ENCODE assay signal across 8 cellular contexts in the genomic region with DNA sequence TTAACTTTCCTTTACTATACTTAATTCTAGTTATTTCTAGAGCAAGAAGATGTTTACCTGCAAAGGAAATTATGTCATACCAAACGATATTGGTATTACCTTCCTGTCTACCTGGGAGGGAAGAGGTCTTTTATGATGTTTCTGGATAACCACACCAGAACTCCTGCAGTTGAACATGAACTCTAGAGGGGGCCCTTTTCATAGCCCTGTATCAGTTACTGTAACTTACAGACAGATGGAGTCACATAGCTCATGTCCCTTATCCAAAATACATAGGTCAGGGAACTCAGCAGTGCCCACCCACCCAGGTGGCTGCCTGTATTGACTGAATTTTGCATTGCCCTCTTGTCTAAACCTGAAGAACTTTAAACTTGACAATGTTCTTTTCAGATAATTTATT. TPM values are rescaled to one million over a fixed set of nuclear protein-coding genes. Genes with fewer than 3 reads are reported as not detected.
DNase-seq lines count a peak whose midpoint lies in the region; ATAC-seq, FAIRE-seq and TF ChIP-seq lines count a peak whose summit lies in the region.
"Had no signal": no experiment of that assay in that cellular context is flagged by ENCODE, and none has a peak within 500 bp of the region (broad histone marks: within the 10 kb centered on the region; RNA-seq: fewer than 3 reads in every experiment).

No MANE protein-coding gene starts in this region.

- peaks cover 3% of the 10 kb centered on the region; the same call in 1 of the 2 replicates for H4K20me1 ChIP-seq in HepG2 (ENCODE audit: insufficient read depth, low read length)

- peaks cover 10% of the 10 kb centered on the region for H3K36me3 Mint-ChIP-seq in T-helper 17 cell (ENCODE audit: low read depth)

- TF ChIP-seq EP300 in HepG2 (IDR thresholded peaks at IDR 0.05; ENCODE audit: low read depth in 2 of 2, low read length in 2 of 2): no peak
- no peak for TF ChIP-seq EP300 in HepG2 (CRISPR knock-in tag; IDR thresholded peaks at IDR 0.05; ENCODE audit: borderline replicate concordance)

- H3K27me3 Mint-ChIP-seq in T-helper 17 cell: no peaks in the 10 kb centered on the region

- H3K36me3 ChIP-seq in HepG2 (replicated peaks in 1 of 2; ENCODE audit: control insufficient read depth in 1 of 2, insufficient read depth in 2 of 2, low read length in 2 of 2): peaks cover 21 to 54% of the 10 kb centered on the region in 2 experiments

- WGBS in HepG2 (ENCODE audit: low lambda C conversion rate): 78% methylated on average over 1 of the region's 1 CpG

- no peaks in the 10 kb centered on the region for H3K4me1 ChIP-seq in HepG2 (ENCODE audit: insufficient read depth, low read length)

- FAIRE-seq in HepG2 (lab: Jason Lieb, UNC): no peak

- H3K79me2 ChIP-seq in HepG2 (ENCODE audit: insufficient read depth, low read length): no peaks in the 10 kb centered on the region

- DNase-seq in DMS114 treated with DMSO at 0.1 percent for 48 hours (lab: John Stamatoyannopoulos, UW; ENCODE audit: unreplicated experiment) (peak; percentile 6), HT-29 (ENCODE audit: low spot score) (peak; percentile 46), T-helper 17 cell (no peak), HepG2 (ENCODE audit: low spot score) (peak; percentile 63), NCI-H526 treated with DMSO at 0.1 percent for 48 hours (lab: John Stamatoyannopoulos, UW) (no peak), middle frontal gyrus (ENCODE audit: extremely low spot score, low spot score) (no peak)
- DNase-seq in stimulated activated naive CD4-positive, alpha-beta T cell treated with Interleukin-2 at 50 U/mL for 16 hours (lab: John Stamatoyannopoulos, UW): no peak
- DNase-seq: T-helper 9 cell had no signal

- no peak overlapping the region for H3K27ac Mint-ChIP-seq in T-helper 17 cell

- H2AFZ ChIP-seq in HepG2 (ENCODE audit: low read length): no peak overlapping the region

- in situ Hi-C loops in HepG2 (cut with HindIII; ENCODE audit: extremely low pct_ligation_motif_present, low pct_unique_long_range_greater_than_20kb): no loop called here

- no TSS peak for BruUV-seq in HepG2 (replicated peaks; lab: Mats Ljungman, UMichigan)

- intact Hi-C loops in HepG2 (cut with micrococcal nuclease; ENCODE audit: unreplicated experiment): no loop called here

- no peak overlapping the region for H3K4me3 Mint-ChIP-seq in T-helper 17 cell

- H3K27ac ChIP-seq in HepG2 (ENCODE audit: extremely low read length, insufficient read depth, low read length): no peak overlapping the region

- CTCF ChIA-PET in HepG2 (lab: Yijun Ruan, JAX; ENCODE audit: low intra/inter-chr PET ratio, low total read pairs): interaction anchor here (1.5 kb wide), 1 partner anchor 99 kb away, joined by 6 read pairs; the partner anchor contains the start of gene RAB5IF

- TF ChIP-seq RAD21 in HepG2 (CRISPR knock-in tag; IDR thresholded peaks at IDR 0.05): peak; percentile 54

- POLR2A ChIA-PET in HepG2 (lab: Yijun Ruan, JAX): interaction anchor here (1.3 kb wide), 1 partner anchor 34 kb away, joined by 3 read pairs; no protein-coding TSS in a partner anchor

- H3K4me2 ChIP-seq in HepG2 (ENCODE audit: low read depth, low read length): no peak overlapping the region

- H3K9me3 ChIP-seq in T-helper 17 cell (ENCODE audit: control insufficient read depth, low read length, poor library complexity, severe bottlenecking): no peaks in the 10 kb centered on the region
- H3K9me3 ChIP-seq in HepG2 (ENCODE audit: low read length): no peaks in the 10 kb centered on the region

- H3K9ac ChIP-seq in HepG2 (ENCODE audit: insufficient read depth, low read depth, low read length): no peak overlapping the region

- peaks cover 11% of the 10 kb centered on the region for H3K4me1 Mint-ChIP-seq in T-helper 17 cell

- no peak overlapping the region for H3K4me3 ChIP-seq in HepG2 (replicated peaks in 1 of 3; ENCODE audit: insufficient read depth in 1 of 3, low read depth in 2 of 3, low read length in 3 of 3)

- H3K27me3 ChIP-seq in HepG2 (ENCODE audit: control insufficient read depth in 1 of 2, insufficient read depth in 2 of 2, low read length in 2 of 2): no peaks in the 10 kb centered on the region

- ATAC-seq in T-helper 17 cell: peak; percentile 57
- peak; percentile 88 for ATAC-seq in HepG2

- no peak for TF ChIP-seq POLR2A in HepG2 (IDR thresholded peaks at IDR 0.05; ENCODE audit: insufficient read depth in 1 of 2, low read depth in 2 of 2, low read length in 2 of 2)

- TF ChIP-seq CTCF in HepG2 (CRISPR knock-in tag; IDR thresholded peaks at IDR 0.05): peak; percentile 59

TF ChIP-seq in HepG2, 621 proteins besides CTCF, POLR2A, EP300 and RAD21:
- peak; percentile 45; the same call in 1 of the 2 replicates for TF ChIP-seq NCOA1 (CRISPR knock-in tag; IDR thresholded peaks at IDR 0.05)
- no peak for TF ChIP-seq SOX6 (IDR thresholded peaks at IDR 0.05)
- no peak for TF ChIP-seq SOX6 (CRISPR knock-in tag; IDR thresholded peaks at IDR 0.05)
- TF ChIP-seq HNF4G (IDR thresholded peaks at IDR 0.05; ENCODE audit: borderline replicate concordance, low read depth, low read length): no peak
- TF ChIP-seq HNF4G (CRISPR knock-in tag; IDR thresholded peaks at IDR 0.05; ENCODE audit: borderline replicate concordance, low read depth): no peak
- peak; percentile 69 for TF ChIP-seq STAG1 (CRISPR knock-in tag; IDR thresholded peaks at IDR 0.05)
- 0 out of 2 replicates have a peak, but pooled peaks have one; percentile 14 for TF ChIP-seq KAT8 (CRISPR knock-in tag; IDR thresholded peaks at IDR 0.05)
- TF ChIP-seq SIN3A (IDR thresholded peaks at IDR 0.05; ENCODE audit: borderline replicate concordance, low read depth, low read length): no peak
- TF ChIP-seq ZBTB39 (CRISPR knock-in tag; IDR thresholded peaks at IDR 0.05): 0 out of 2 replicates have a peak, but pooled peaks have one; percentile 35
- TF ChIP-seq SMC3 (IDR thresholded peaks at IDR 0.05; ENCODE audit: low read length): peak; percentile 34; the same call in 1 of the 2 replicates
- TF ChIP-seq, protein P1, sequence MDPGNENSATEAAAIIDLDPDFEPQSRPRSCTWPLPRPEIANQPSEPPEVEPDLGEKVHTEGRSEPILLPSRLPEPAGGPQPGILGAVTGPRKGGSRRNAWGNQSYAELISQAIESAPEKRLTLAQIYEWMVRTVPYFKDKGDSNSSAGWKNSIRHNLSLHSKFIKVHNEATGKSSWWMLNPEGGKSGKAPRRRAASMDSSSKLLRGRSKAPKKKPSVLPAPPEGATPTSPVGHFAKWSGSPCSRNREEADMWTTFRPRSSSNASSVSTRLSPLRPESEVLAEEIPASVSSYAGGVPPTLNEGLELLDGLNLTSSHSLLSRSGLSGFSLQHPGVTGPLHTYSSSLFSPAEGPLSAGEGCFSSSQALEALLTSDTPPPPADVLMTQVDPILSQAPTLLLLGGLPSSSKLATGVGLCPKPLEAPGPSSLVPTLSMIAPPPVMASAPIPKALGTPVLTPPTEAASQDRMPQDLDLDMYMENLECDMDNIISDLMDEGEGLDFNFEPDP (CRISPR knock-in tag; conservative IDR thresholded peaks at IDR 0.05): 0 out of 2 replicates have a peak, but pooled peaks have one; percentile 15

RNA-seq across cellular contexts. Expression of gene MYL9, which starts 35.1 kb away (rescaled TPM):
- total RNA-seq in HT-29 (2014; rRNA removed; shearing (Covaris generic)): 0.76 TPM in 1 of 2 replicates, not detected in the other
- total RNA-seq in T-helper 17 cell: 100 to 1,000 TPM in 1 of 2 donors, 1 to 10 TPM in 1; 3.4 to 125 TPM
- 2.2 and 2.7 TPM in 2 replicates for total RNA-seq in HepG2 (2016; rRNA removed; fragmentation: Illumina TruSeq; extraction: Trizol)
- 0.79 and 0.91 TPM in 2 replicates for total RNA-seq in HepG2 (2016; cell fraction: cytosol; rRNA removed; fragmentation: Illumina TruSeq; extraction: Trizol; ENCODE audit: low read depth)
- 2.5 TPM in 2 replicates for total RNA-seq in HepG2 (2016; cell fraction: insoluble cytoplasmic fraction; rRNA removed; fragmentation: Illumina TruSeq; extraction: Trizol)
- 1.5 and 2.5 TPM in 2 replicates for total RNA-seq in HepG2 (2016; cell fraction: membrane; rRNA removed; fragmentation: Illumina TruSeq; extraction: Trizol)
- 1.3 and 1.7 TPM in 2 replicates for total RNA-seq in HepG2 (2016; cell fraction: nucleus; rRNA removed; fragmentation: Illumina TruSeq; extraction: Trizol)
- polyA plus RNA-seq in HepG2 (2011; rRNA removed): 0.87 and 1.1 TPM in 2 replicates
- 0.72 and 0.73 TPM in 2 replicates for polyA plus RNA-seq in HepG2 (2011; cell fraction: cytosol; rRNA removed)
- 0.59 and 0.69 TPM in 2 replicates for polyA plus RNA-seq in HepG2 (2011; cell fraction: nucleus; rRNA removed)
- 1.2 and 1.4 TPM in 2 replicates for polyA plus RNA-seq in HepG2 (2012)
- polyA plus RNA-seq in HepG2 (2016; cell fraction: cytosol; fragmentation: Illumina TruSeq; extraction: Trizol; ENCODE audit: low read depth): 4.6 and 5.7 TPM in 2 replicates
- 10.1 and 12.3 TPM in 2 replicates for polyA plus RNA-seq in HepG2 (2016; cell fraction: insoluble cytoplasmic fraction; fragmentation: Illumina TruSeq; extraction: Trizol; ENCODE audit: low read depth)
- 6.4 and 6.8 TPM in 2 replicates for polyA plus RNA-seq in HepG2 (2016; cell fraction: membrane; fragmentation: Illumina TruSeq; extraction: Trizol; ENCODE audit: low read depth)
- 8.9 and 9.0 TPM in 2 replicates for polyA plus RNA-seq in HepG2 (2016; cell fraction: nucleus; fragmentation: Illumina TruSeq; extraction: Trizol; ENCODE audit: insufficient read depth, low read depth)
- 0.72 and 4.7 TPM in 2 replicates for polyA minus RNA-seq in HepG2 (2011; rRNA and poly(A)+ RNA removed; ENCODE audit: low replicate concordance)
- polyA minus RNA-seq in HepG2 (2011; cell fraction: cytosol; rRNA and poly(A)+ RNA removed): 0.70 and 0.89 TPM in 2 replicates
- 0.39 and 0.75 TPM in 2 replicates for polyA minus RNA-seq in HepG2 (2011; cell fraction: nucleus; rRNA and poly(A)+ RNA removed)

Comparison
In these comparisons a context has a peak if more than half of its experiments do, and no peak if none do; other contexts are left out.
1. DNase-seq: peak in DMS114 treated with DMSO at 0.1 percent for 48 hours (single experiment), HT-29 (single experiment) and HepG2 (single experiment); none in T-helper 17 cell (0 of 3), NCI-H526 treated with DMSO at 0.1 percent for 48 hours (single experiment), stimulated activated naive CD4-positive, alpha-beta T cell treated with Interleukin-2 at 50 U/mL for 16 hours (single experiment) and middle frontal gyrus (single experiment).